1 cellular context compared by ENCODE assay signal in the genomic region with DNA sequence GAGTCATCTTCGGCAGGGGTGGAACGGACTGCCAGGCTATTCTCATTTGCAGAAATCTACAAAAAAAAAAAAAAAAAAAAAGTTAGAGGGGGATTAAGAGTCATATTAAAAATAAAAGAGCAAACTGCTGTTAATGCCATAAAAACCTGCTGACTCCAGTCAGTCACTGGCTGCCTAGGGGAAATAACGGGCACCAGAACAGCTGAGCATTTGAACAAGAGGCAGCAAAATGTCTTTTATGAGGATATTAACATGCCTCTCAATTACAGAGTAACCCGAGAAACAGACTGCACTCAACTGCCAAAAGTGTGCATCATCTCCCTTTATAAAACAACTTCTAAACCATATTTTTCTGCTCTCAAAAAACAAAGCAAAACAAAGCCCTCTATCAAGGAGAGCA.
A peak's percentile ranks its signal among the peaks of the same experiment; 100 is the strongest.
TF ChIP-seq lines count a peak whose summit lies in the region.

No MANE protein-coding gene starts in this region.

TF ChIP-seq in SK-N-SH, 30 proteins besides CTCF, POLR2A, EP300 and RAD21:
- TF ChIP-seq NFIC (IDR thresholded peaks at IDR 0.05; ENCODE audit: borderline replicate concordance) (no peak), TAF1 (IDR thresholded peaks at IDR 0.05; ENCODE audit: borderline replicate concordance, low read depth, low read length) (no peak), FOXM1 (IDR thresholded peaks at IDR 0.05; ENCODE audit: low read depth) (no peak), TCF12 (IDR thresholded peaks at IDR 0.05) (0 out of 2 replicates have a peak, but pooled peaks have one; percentile 8), GATA2 (CRISPR knock-in tag; IDR thresholded peaks at IDR 0.05) (no peak), FOSL2 (IDR thresholded peaks at IDR 0.05; ENCODE audit: borderline replicate concordance, low read depth) (no peak)
- TF ChIP-seq, protein P1, sequence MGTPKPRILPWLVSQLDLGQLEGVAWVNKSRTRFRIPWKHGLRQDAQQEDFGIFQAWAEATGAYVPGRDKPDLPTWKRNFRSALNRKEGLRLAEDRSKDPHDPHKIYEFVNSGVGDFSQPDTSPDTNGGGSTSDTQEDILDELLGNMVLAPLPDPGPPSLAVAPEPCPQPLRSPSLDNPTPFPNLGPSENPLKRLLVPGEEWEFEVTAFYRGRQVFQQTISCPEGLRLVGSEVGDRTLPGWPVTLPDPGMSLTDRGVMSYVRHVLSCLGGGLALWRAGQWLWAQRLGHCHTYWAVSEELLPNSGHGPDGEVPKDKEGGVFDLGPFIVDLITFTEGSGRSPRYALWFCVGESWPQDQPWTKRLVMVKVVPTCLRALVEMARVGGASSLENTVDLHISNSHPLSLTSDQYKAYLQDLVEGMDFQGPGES (IDR thresholded peaks at IDR 0.05; ENCODE audit: low read depth, low read length): no peak
- TF ChIP-seq, protein P2, sequence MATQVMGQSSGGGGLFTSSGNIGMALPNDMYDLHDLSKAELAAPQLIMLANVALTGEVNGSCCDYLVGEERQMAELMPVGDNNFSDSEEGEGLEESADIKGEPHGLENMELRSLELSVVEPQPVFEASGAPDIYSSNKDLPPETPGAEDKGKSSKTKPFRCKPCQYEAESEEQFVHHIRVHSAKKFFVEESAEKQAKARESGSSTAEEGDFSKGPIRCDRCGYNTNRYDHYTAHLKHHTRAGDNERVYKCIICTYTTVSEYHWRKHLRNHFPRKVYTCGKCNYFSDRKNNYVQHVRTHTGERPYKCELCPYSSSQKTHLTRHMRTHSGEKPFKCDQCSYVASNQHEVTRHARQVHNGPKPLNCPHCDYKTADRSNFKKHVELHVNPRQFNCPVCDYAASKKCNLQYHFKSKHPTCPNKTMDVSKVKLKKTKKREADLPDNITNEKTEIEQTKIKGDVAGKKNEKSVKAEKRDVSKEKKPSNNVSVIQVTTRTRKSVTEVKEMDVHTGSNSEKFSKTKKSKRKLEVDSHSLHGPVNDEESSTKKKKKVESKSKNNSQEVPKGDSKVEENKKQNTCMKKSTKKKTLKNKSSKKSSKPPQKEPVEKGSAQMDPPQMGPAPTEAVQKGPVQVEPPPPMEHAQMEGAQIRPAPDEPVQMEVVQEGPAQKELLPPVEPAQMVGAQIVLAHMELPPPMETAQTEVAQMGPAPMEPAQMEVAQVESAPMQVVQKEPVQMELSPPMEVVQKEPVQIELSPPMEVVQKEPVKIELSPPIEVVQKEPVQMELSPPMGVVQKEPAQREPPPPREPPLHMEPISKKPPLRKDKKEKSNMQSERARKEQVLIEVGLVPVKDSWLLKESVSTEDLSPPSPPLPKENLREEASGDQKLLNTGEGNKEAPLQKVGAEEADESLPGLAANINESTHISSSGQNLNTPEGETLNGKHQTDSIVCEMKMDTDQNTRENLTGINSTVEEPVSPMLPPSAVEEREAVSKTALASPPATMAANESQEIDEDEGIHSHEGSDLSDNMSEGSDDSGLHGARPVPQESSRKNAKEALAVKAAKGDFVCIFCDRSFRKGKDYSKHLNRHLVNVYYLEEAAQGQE (IDR thresholded peaks at IDR 0.05; ENCODE audit: low read depth, low read length): no peak
